In the genomic region with DNA sequence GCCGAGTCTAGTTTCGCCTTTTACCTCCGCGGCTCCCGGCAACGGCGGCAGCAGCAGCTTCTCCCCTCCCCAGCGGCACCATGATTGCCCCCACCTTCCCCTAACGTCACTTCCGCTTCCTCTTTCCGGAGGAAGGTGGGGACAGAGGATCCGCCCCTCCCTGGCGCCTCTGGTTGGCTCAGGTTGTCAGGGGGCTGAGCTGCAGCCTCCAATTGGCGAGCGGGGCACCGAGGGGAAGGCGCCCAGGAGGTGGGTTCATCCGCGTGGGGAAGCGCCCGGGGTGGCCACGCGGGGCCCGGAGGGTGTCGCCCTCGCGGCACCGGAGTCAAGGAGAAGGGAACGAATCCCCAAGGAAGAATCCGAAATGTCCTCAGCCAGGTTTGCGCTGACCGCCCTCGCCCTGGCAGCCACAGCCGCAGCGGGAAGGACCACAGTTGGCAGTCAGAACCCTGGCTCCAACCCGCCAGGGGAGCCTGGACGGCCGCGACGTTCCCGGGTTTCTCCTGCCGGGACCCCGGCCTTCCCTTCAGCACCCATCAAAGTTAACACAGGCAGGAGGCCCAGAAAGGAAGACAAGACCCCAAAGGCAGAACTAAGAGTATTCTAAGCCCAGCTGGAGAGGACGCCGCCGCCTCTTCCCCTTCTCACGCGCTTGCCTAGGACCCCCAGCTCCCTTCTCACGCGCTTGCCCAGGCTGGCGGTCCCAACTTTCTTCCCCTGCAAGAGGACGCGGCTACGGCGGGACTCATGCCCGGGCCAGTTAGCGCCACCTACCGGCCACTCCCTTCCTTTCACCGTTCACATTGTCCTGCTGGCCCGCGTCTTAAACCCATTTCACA, we compare ENCODE assay signal across 8 cellular contexts. TPM values are rescaled to one million over a fixed set of nuclear protein-coding genes. Genes with fewer than 3 reads are reported as not detected.
DNase-seq lines count a peak whose midpoint lies in the region; ATAC-seq and TF ChIP-seq lines count a peak whose summit lies in the region.

A gene (minus strand): TSS at position 86 of the 839 bp plus-strand sequence. CDS start 1,934 bp downstream, outside the sequence.

- peaks cover 34% of the 10 kb centered on the region for H3K36me3 Mint-ChIP-seq in activated naive CD8-positive, alpha-beta T cell treated with anti-CD3 and anti-CD28 coated beads, Interleukin-2, amount 50 U/mL, for 24 hours (ENCODE audit: low read depth)

- peak within 1 kb of the TSS; percentile 87 to 93 (median 92) for H3K27ac ChIP-seq in upper lobe of left lung

- peak within 1 kb of the TSS; percentile 78 to 99 (median 94) for H3K4me3 ChIP-seq in upper lobe of left lung

- H3K9me3 Mint-ChIP-seq in activated naive CD8-positive, alpha-beta T cell treated with anti-CD3 and anti-CD28 coated beads, Interleukin-2, amount 50 U/mL, for 24 hours, result no peaks in the 10 kb centered on the region

- H3K36me3 ChIP-seq in upper lobe of left lung, result peaks cover 13 to 54% (median 20%) of the 10 kb centered on the region in 4 donors

- no peak for TF ChIP-seq EP300 in upper lobe of left lung (IDR thresholded peaks at IDR 0.05)

- H3K27ac Mint-ChIP-seq in activated naive CD8-positive, alpha-beta T cell treated with anti-CD3 and anti-CD28 coated beads, Interleukin-2, amount 50 U/mL, for 24 hours, result peak within 1 kb of the TSS; percentile 98

- H3K4me3 Mint-ChIP-seq in activated naive CD8-positive, alpha-beta T cell treated with anti-CD3 and anti-CD28 coated beads, Interleukin-2, amount 50 U/mL, for 24 hours, result peak within 1 kb of the TSS; percentile 97

- no peaks in the 10 kb centered on the region for H3K9me3 ChIP-seq in upper lobe of left lung

- TF ChIP-seq POLR2A in upper lobe of left lung (IDR thresholded peaks at IDR 0.05), result peak in 3 of 4 donors; percentile 69 to 89 (median 71)

- intact Hi-C loops in cardiac septum (cut with DNase I), result loop anchor here (2.0 to 5.0 kb wide), 3 partner anchors 52 to 169 kb away; a partner anchor contains a TSS

- 0% methylated on average over 19 to 57 of the region's 61 CpGs for WGBS in upper lobe of left lung, 2 donors

- ATAC-seq in HG02763 (IDR thresholded peaks at IDR 0.05; ENCODE audit: unreplicated experiment) (peak; percentile 91), upper lobe of left lung (ENCODE audit: low FRiP score in 2 of 2) (peak; percentile 99 to 100)
- peak; percentile 99 for ATAC-seq in activated naive CD8-positive, alpha-beta T cell treated with anti-CD3 and anti-CD28 coated beads, Interleukin-2, amount 50 U/mL, for 24 hours

- no peaks in the 10 kb centered on the region for H3K27me3 Mint-ChIP-seq in activated naive CD8-positive, alpha-beta T cell treated with anti-CD3 and anti-CD28 coated beads, Interleukin-2, amount 50 U/mL, for 24 hours

- DNase-seq in NCI-H1417 treated with DMSO at 0.1 percent for 48 hours (lab: John Stamatoyannopoulos, UW), result peak; percentile 86
- DNase-seq in SW480 (ENCODE audit: low spot score), result peak; percentile 95
- peak; percentile 97 for DNase-seq in activated naive CD8-positive, alpha-beta T cell treated with anti-CD3 and anti-CD28 coated beads, Interleukin-2, amount 50 U/mL, for 24 hours
- DNase-seq in cardiac septum (ENCODE audit: low spot score), result peak; percentile 99
- DNase-seq in pons (ENCODE audit: low spot score), result peak; percentile 98
- peak; percentile 95 to 97 for DNase-seq in upper lobe of left lung

- H3K4me1 ChIP-seq in upper lobe of left lung, result peaks cover 24 to 40% (median 32%) of the 10 kb centered on the region in 4 donors

- peak; percentile 91 for TF ChIP-seq CTCF in GM12874 (IDR thresholded peaks at IDR 0.05; ENCODE audit: insufficient read depth, low read depth, low read length)
- TF ChIP-seq CTCF in upper lobe of left lung (IDR thresholded peaks at IDR 0.05), result peak; percentile 83 to 92 (median 90)

- no peaks in the 10 kb centered on the region for H3K27me3 ChIP-seq in upper lobe of left lung

- H3K4me1 Mint-ChIP-seq in activated naive CD8-positive, alpha-beta T cell treated with anti-CD3 and anti-CD28 coated beads, Interleukin-2, amount 50 U/mL, for 24 hours, result peaks cover 42% of the 10 kb centered on the region

RNA-seq across cellular contexts. Expression of the gene that starts here (rescaled TPM):
- total RNA-seq in cardiac septum (16.0 TPM), upper lobe of left lung (10 to 100 TPM in 3 of 6 donors, 1 to 10 TPM in 3; 5.2 to 27.4 (median 8.7) TPM)

Comparison
In these comparisons a context has a peak if more than half of its experiments do, and no peak if none do; other contexts are left out.
1. Peak in every context shown above with its lines: DNase-seq, ATAC-seq, H3K4me3 ChIP-seq and H3K27ac ChIP-seq.